In the genomic region with DNA sequence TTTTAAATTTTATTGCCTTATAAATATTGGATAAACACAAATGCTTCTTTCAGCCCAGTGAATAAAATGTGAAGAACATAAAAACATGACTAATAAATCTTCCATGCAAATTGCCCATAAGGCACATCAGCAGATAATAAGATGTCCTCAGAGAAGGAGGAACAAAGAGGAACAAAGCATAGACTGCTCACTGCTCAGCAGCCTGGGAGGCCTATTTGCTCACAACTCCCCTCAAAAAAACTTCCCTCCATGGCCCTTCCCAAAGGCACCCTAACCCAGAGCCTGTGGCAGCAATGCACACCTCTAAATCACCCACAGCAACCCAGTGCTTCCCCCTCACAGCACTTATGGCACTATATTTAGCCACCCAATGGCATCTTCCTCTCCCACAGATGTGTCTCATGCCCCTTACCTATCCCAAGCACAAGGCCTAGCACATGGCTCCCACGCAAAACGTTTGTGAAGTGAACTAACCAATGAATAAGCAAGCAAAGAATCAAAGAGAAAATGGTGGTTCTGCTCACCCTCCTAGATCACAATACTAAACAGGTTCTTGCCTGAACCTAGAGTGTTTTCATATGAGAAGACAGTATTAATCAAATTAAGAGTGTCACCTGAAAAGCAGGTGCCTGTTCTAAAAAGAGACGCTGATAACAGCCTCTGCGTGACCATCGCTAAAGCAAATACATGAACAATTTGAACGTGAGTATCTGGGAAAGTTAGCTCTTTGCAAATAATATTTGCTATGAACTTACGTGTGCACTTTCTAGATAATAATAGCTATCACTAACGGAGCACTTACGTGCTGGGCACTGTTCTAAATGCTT, we compare ENCODE assay signal across 9 cellular contexts.
DNase-seq lines count a peak whose midpoint lies in the region; ATAC-seq and TF ChIP-seq lines count a peak whose summit lies in the region.
"Had no signal": no experiment of that assay in that cellular context is flagged by ENCODE, and none has a peak within 500 bp of the region (broad histone marks: within the 10 kb centered on the region; RNA-seq: fewer than 3 reads in every experiment).

No MANE protein-coding gene starts in this region.

- H2BK15ac ChIP-seq in mesenchymal stem cell (ENCODE audit: low read depth, poor library complexity, severe bottlenecking): no peak overlapping the region

- no peak for TF ChIP-seq POLR2A in body of pancreas (IDR thresholded peaks at IDR 0.05)

- H2BK5ac ChIP-seq in mesenchymal stem cell (ENCODE audit: low read depth, low read length, poor library complexity, severe bottlenecking): no peak overlapping the region

- H3K79me1 ChIP-seq in mesenchymal stem cell (replicated peaks; ENCODE audit: low read length, poor library complexity, severe bottlenecking): no peaks in the 10 kb centered on the region

- H3K27ac ChIP-seq in body of pancreas (peak overlapping the region in 3 of 4 donors; percentile 33 to 53 (median 34)), mesenchymal stem cell (ENCODE audit: low read length, poor library complexity, severe bottlenecking) (no peak overlapping the region)

- peak; percentile 42 for ATAC-seq in body of pancreas
- peak; percentile 14 for ATAC-seq in stimulated activated naive CD8-positive, alpha-beta T cell treated with anti-CD3 and anti-CD28 coated beads, Interleukin-15, Interleukin-2, amounts not matched to agents 100 U/mL and 50 U/mL, for 24 hours
- ATAC-seq in HG03159 (IDR thresholded peaks at IDR 0.05; ENCODE audit: unreplicated experiment): no peak

- 28 to 35% methylated on average over 9 of the region's 9 CpGs for WGBS in body of pancreas, 2 donors
- WGBS in mesenchymal stem cell: 98% methylated on average over 9 of the region's 9 CpGs

- H3K4me3 Mint-ChIP-seq in activated T-cell treated with anti-CD3 and anti-CD28 coated beads, Interleukin-2, amount 50 U/mL, for 24 hours: no peak overlapping the region

- H3K18ac ChIP-seq in mesenchymal stem cell (ENCODE audit: low read depth in 1 of 2, low read length in 2 of 2): no peak overlapping the region

- H3K9me3 Mint-ChIP-seq in activated T-cell treated with anti-CD3 and anti-CD28 coated beads, Interleukin-2, amount 50 U/mL, for 24 hours: no peaks in the 10 kb centered on the region

- H3K4me3 ChIP-seq in body of pancreas (no peak overlapping the region), mesenchymal stem cell (ENCODE audit: insufficient read depth in 1 of 2, low read depth in 1 of 2, low read length in 2 of 2) (no peak overlapping the region)

- H3K27me3 ChIP-seq in body of pancreas (no peaks in the 10 kb centered on the region), mesenchymal stem cell (ENCODE audit: control insufficient read depth in 1 of 2, insufficient read depth in 1 of 2, low read length in 2 of 2) (no peaks in the 10 kb centered on the region)

- TF ChIP-seq CTCF in body of pancreas (IDR thresholded peaks at IDR 0.05): no peak

- no peak overlapping the region for H3K23ac ChIP-seq in mesenchymal stem cell (ENCODE audit: low read length in 2 of 2)

- H3K14ac ChIP-seq in mesenchymal stem cell (ENCODE audit: low read length in 2 of 2): no peak overlapping the region

- no peak overlapping the region for H4K91ac ChIP-seq in mesenchymal stem cell (ENCODE audit: low read length)

- no peaks in the 10 kb centered on the region for H3K27me3 Mint-ChIP-seq in activated T-cell treated with anti-CD3 and anti-CD28 coated beads, Interleukin-2, amount 50 U/mL, for 24 hours

- no peak overlapping the region for H2BK120ac ChIP-seq in mesenchymal stem cell (ENCODE audit: low read depth, low read length)

- H3K4me1 Mint-ChIP-seq in activated T-cell treated with anti-CD3 and anti-CD28 coated beads, Interleukin-2, amount 50 U/mL, for 24 hours (ENCODE audit: low read depth): peaks cover 19% of the 10 kb centered on the region

- H3K9me3 ChIP-seq in body of pancreas (no peaks in the 10 kb centered on the region), mesenchymal stem cell (ENCODE audit: control insufficient read depth, low read length) (no peaks in the 10 kb centered on the region)

- no peak for DNase-seq in activated T-cell treated with anti-CD3 and anti-CD28 coated beads, Interleukin-2, amount 50 U/mL, for 24 hours
- no peak for DNase-seq in activated T-cell treated with anti-CD3 and anti-CD28 coated beads for 4 hours
- peak; percentile 19 for DNase-seq in NCI-H2029 treated with DMSO at 0.1 percent for 48 hours (lab: John Stamatoyannopoulos, UW)
- DNase-seq in body of pancreas: peak in 1 of 4 donors; percentile 14
- DNase-seq in stimulated activated naive CD8-positive, alpha-beta T cell treated with anti-CD3 and anti-CD28 coated beads, Interleukin-15, Interleukin-2, amounts not matched to agents 100 U/mL and 50 U/mL, for 24 hours: no peak
- no peak for DNase-seq in mesenchymal stem cell
- DNase-seq in AG20443 (ENCODE audit: low spot score): no peak
- DNase-seq: GDM1 had no signal

- H3K4ac ChIP-seq in mesenchymal stem cell (ENCODE audit: low read depth in 1 of 2, low read length in 2 of 2): no peak overlapping the region

- H2AFZ ChIP-seq in mesenchymal stem cell (ENCODE audit: low read depth, low read length): no peak overlapping the region

- no peak overlapping the region for H4K8ac ChIP-seq in mesenchymal stem cell (ENCODE audit: low read length)

- no peak overlapping the region for H2BK12ac ChIP-seq in mesenchymal stem cell (ENCODE audit: low read length in 2 of 2)

- no peak overlapping the region for H3K9ac ChIP-seq in mesenchymal stem cell (ENCODE audit: low read length)

- no peak overlapping the region for H3K4me2 ChIP-seq in mesenchymal stem cell (ENCODE audit: low read length, poor library complexity, severe bottlenecking)

- no peak overlapping the region for H2AK5ac ChIP-seq in mesenchymal stem cell (ENCODE audit: low read length, severe bottlenecking)

- H3K4me1 ChIP-seq in body of pancreas (peaks cover 11% of the 10 kb centered on the region), mesenchymal stem cell (ENCODE audit: control insufficient read depth, insufficient read depth, low read depth, low read length) (no peaks in the 10 kb centered on the region)

- peak overlapping the region; percentile 10 for H3K27ac Mint-ChIP-seq in activated T-cell treated with anti-CD3 and anti-CD28 coated beads, Interleukin-2, amount 50 U/mL, for 24 hours

- no peaks in the 10 kb centered on the region for H3K36me3 Mint-ChIP-seq in activated T-cell treated with anti-CD3 and anti-CD28 coated beads, Interleukin-2, amount 50 U/mL, for 24 hours (ENCODE audit: low read depth)

- H3K36me3 ChIP-seq in body of pancreas (replicated peaks in 1 of 2; ENCODE audit: insufficient read depth in 1 of 2, low read depth in 2 of 2) (no peaks in the 10 kb centered on the region), mesenchymal stem cell (ENCODE audit: control insufficient read depth in 1 of 2, insufficient read depth in 2 of 2, low read depth in 1 of 2, low read length in 2 of 2) (no peaks in the 10 kb centered on the region)

- intact Hi-C loops in body of pancreas (cut with DNase I): no loop called here
